ENCODE assay signal across 8 cellular contexts in the genomic region with DNA sequence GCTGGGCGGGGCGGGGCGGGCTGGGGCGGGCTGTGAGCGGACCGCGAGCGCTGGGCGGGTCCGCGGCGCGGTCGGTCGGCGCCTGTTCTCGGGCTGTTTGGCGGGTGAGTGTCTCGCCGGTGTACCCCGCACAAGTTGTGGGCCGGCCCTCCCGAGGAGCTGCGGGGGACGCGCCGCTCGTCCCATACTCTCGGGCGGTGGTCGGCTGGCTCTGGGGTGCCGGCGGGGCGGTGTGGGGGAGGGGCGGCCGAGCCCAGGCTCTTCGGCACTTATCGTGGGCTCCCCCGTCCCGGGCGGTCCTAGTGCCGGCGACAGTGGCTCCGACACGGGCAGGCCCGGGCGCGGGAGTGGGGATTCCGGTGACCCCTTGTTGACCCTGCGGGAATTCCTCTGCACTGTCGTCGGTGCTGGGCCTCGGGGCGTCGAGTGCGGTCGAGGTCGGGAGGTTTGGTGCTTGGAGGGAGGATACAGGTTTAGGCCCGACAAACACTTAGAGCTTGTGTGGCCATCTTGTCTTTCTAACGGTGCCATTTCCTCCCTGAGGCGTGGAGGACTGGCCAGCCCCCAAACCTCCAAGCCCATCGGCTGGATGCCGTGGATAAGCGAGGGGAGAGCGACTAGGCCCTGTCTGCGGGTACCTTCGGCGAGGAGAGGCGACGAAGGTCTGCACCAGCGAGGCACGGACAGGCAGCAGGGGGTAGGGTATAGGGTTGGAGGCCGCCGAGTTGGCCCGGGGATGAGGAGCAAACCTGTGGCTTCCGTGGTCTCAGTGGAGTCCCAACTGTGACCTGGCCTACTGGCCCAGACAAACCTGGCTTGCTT. TPM values are rescaled to one million over a fixed set of nuclear protein-coding genes. Genes with fewer than 3 reads are reported as not detected.
DNase-seq lines count a peak whose midpoint lies in the region; ATAC-seq and TF ChIP-seq lines count a peak whose summit lies in the region.

A gene (plus strand): TSS at position 47 of the 822 bp plus-strand sequence. CDS start 8,308 bp downstream, outside the sequence.

- H3K27me3 Mint-ChIP-seq in nephron (ENCODE audit: low read depth) = no peaks in the 10 kb centered on the region

- peak; percentile 53 to 60 for DNase-seq in activated CD4-positive, alpha-beta T cell treated with anti-CD3 and anti-CD28 coated beads for 24 hours (ENCODE audit: low read depth in 2 of 2)
- DNase-seq in activated CD4-positive, alpha-beta T cell treated with anti-CD3 and anti-CD28 coated beads for 1 hour = no peak
- DNase-seq in NCI-H774 (lab: John Stamatoyannopoulos, UW) (peak; percentile 63), esophagus squamous epithelium (lab: John Stamatoyannopoulos, UW) (peak; percentile 72), suprapubic skin (ENCODE audit: low spot score in 2 of 2) (peak; percentile 90 to 91)
- peak; percentile 78 for DNase-seq in activated CD8-positive, alpha-beta memory T cell treated with anti-CD3 and anti-CD28 coated beads, Interleukin-2, amount 50 U/mL, for 4 hours

- 0% methylated on average over 2 to 4 of the region's 76 CpGs for WGBS in esophagus squamous epithelium, 2 donors
- WGBS in suprapubic skin = 0% methylated on average over 31 of the region's 76 CpGs

- H3K4me3 Mint-ChIP-seq in nephron = peak within 1 kb of the TSS; percentile 94 to 99 (median 97)

- ATAC-seq in HG02970 (IDR thresholded peaks at IDR 0.05; ENCODE audit: low FRiP score, unreplicated experiment) = peak; percentile 40

- no peaks in the 10 kb centered on the region for H3K27me3 ChIP-seq in esophagus squamous epithelium
- H3K27me3 ChIP-seq in suprapubic skin = no peaks in the 10 kb centered on the region

- no peaks in the 10 kb centered on the region for H3K9me3 Mint-ChIP-seq in nephron

- peak within 1 kb of the TSS; percentile 99 to 100 (median 100) for H3K27ac Mint-ChIP-seq in nephron

- peaks cover 0 to 5% (median 0%) of the 10 kb centered on the region in 3 donors for H3K36me3 ChIP-seq in esophagus squamous epithelium
- no peaks in the 10 kb centered on the region for H3K36me3 ChIP-seq in suprapubic skin

- peaks cover 57% of the 10 kb centered on the region for H3K4me1 Mint-ChIP-seq in nephron

- H3K27ac ChIP-seq in esophagus squamous epithelium (peak within 1 kb of the TSS; percentile 95 to 100 (median 100)), suprapubic skin (peak within 1 kb of the TSS; percentile 99)

- TF ChIP-seq CTCF in esophagus squamous epithelium (IDR thresholded peaks at IDR 0.05) = no peak
- TF ChIP-seq CTCF in nephron (IDR thresholded peaks at IDR 0.05; ENCODE audit: unreplicated experiment in 3 of 3) = no peak
- TF ChIP-seq CTCF in suprapubic skin (IDR thresholded peaks at IDR 0.05) = no peak

- H3K9me3 ChIP-seq in esophagus squamous epithelium (no peaks in the 10 kb centered on the region), suprapubic skin (no peaks in the 10 kb centered on the region)

- H3K36me3 Mint-ChIP-seq in nephron (ENCODE audit: low read depth) = peaks cover 24% of the 10 kb centered on the region

- H3K4me1 ChIP-seq in esophagus squamous epithelium (peaks cover 14 to 81% (median 41%) of the 10 kb centered on the region in 3 donors), suprapubic skin (peaks cover 79% of the 10 kb centered on the region)

- TF ChIP-seq POLR2A in esophagus squamous epithelium (IDR thresholded peaks at IDR 0.05) = peak in 3 of 4 donors; percentile 62 to 90 (median 67)
- peak in 1 of 2 donors; percentile 56 for TF ChIP-seq POLR2A in suprapubic skin (IDR thresholded peaks at IDR 0.05)

- no peak for TF ChIP-seq EP300 in suprapubic skin (IDR thresholded peaks at IDR 0.05)

- H3K4me3 ChIP-seq in esophagus squamous epithelium (peak within 1 kb of the TSS; percentile 70 to 93 (median 85)), suprapubic skin (peak within 1 kb of the TSS; percentile 80)

- intact Hi-C loops in esophagus squamous epithelium (cut with DNase I) = no loop called here

RNA-seq across cellular contexts. Expression of the gene that starts here (rescaled TPM):
- total RNA-seq in esophagus squamous epithelium (100 to 1,000 TPM in 3 of 4 donors, 10 to 100 TPM in 1; 95.9 to 236 (median 185) TPM), suprapubic skin (100 to 1,000 TPM; 126 to 233 (median 165) TPM)
